ENCODE assay signal across 8 cellular contexts in genomic region chr1:42957880-42958487, GRCh38. TPM values are rescaled to one million over a fixed set of nuclear protein-coding genes. Genes with fewer than 3 reads are reported as not detected.
DNase-seq lines count a peak whose midpoint lies in the region; ATAC-seq and TF ChIP-seq lines count a peak whose summit lies in the region.

No MANE protein-coding gene starts in this region.

- 3% methylated on average over 72 of the region's 72 CpGs for WGBS in liver

- H3K27ac ChIP-seq in colonic mucosa (peak overlapping the region; percentile 90), liver (ENCODE audit: low read depth in 1 of 2, low read length in 2 of 2) (no peak overlapping the region)

- intact Hi-C loops in colonic mucosa (cut with DNase I), result no loop called here

- peak; percentile 53 for ATAC-seq in HG02642 (IDR thresholded peaks at IDR 0.05; ENCODE audit: poor library complexity, unreplicated experiment)

- no peak for TF ChIP-seq CTCF in colonic mucosa (IDR thresholded peaks at IDR 0.05)
- TF ChIP-seq CTCF in liver (IDR thresholded peaks at IDR 0.05; ENCODE audit: low read depth, low read length, missing input control), result no peak

- H3K4me1 ChIP-seq in colonic mucosa (peaks cover 2% of the 10 kb centered on the region), liver (ENCODE audit: control insufficient read depth in 4 of 4, insufficient read depth in 4 of 4, low read length in 3 of 4) (peaks cover 0 to 18% (median 6%) of the 10 kb centered on the region in 4 donors)

- H3K36me3 ChIP-seq in colonic mucosa (no peaks in the 10 kb centered on the region), liver (ENCODE audit: control insufficient read depth in 4 of 4, insufficient read depth in 3 of 4, low read depth in 1 of 4, low read length in 3 of 4) (no peaks in the 10 kb centered on the region)

- H3K9me3 ChIP-seq in colonic mucosa (no peaks in the 10 kb centered on the region), liver (ENCODE audit: control insufficient read depth in 4 of 4, low read length in 3 of 4) (no peaks in the 10 kb centered on the region)

- peak overlapping the region; percentile 92 for H3K4me3 ChIP-seq in colonic mucosa
- peak overlapping the region; percentile 43 to 77 (median 76) for H3K4me3 ChIP-seq in liver (ENCODE audit: low read depth in 1 of 3, low read length in 3 of 3)

- TF ChIP-seq RAD21 in liver (IDR thresholded peaks at IDR 0.05), result no peak

- H3K27me3 ChIP-seq in colonic mucosa (no peaks in the 10 kb centered on the region), liver (ENCODE audit: control insufficient read depth in 4 of 4, insufficient read depth in 4 of 4, low read length in 3 of 4) (peaks cover 0 to 3% (median 0%) of the 10 kb centered on the region in 4 donors)

- H3K9ac ChIP-seq in colonic mucosa (ENCODE audit: low read depth in 2 of 2, low read length in 2 of 2) (peak overlapping the region; percentile 92), liver (ENCODE audit: low read depth in 1 of 2, low read length in 2 of 2) (peak overlapping the region in 1 of 2 donors; percentile 39)

- peak; percentile 50 for DNase-seq in NCI-H2107 (lab: John Stamatoyannopoulos, UW)
- no peak for DNase-seq in NCI-H2107 treated with DMSO at 0.1 percent for 48 hours (lab: John Stamatoyannopoulos, UW; ENCODE audit: unreplicated experiment)
- peak; percentile 57 for DNase-seq in NCI-H1105 treated with DMSO at 0.1 percent for 48 hours (lab: John Stamatoyannopoulos, UW)
- peak; percentile 42 to 66 for DNase-seq in activated CD4-positive, alpha-beta T cell treated with anti-CD3 and anti-CD28 coated beads for 24 hours (ENCODE audit: low read depth in 2 of 2)
- no peak for DNase-seq in colonic mucosa
- peak; percentile 73 for DNase-seq in stimulated activated CD4-positive, alpha-beta T cell treated with anti-CD3 and anti-CD28 coated beads, Interleukin-4, amount 100 ng/mL, for 1 hour

TF ChIP-seq in liver, 16 proteins besides CTCF, POLR2A, EP300 and RAD21:
- TF ChIP-seq GABPA (IDR thresholded peaks at IDR 0.05 in 1 of 2, conservative IDR thresholded peaks at IDR 0.05 in 1 of 2) (no peak), EGR1 (IDR thresholded peaks at IDR 0.05; ENCODE audit: low read depth in 2 of 2) (peak in 1 of 2 donors; percentile 20), FOXA1 (IDR thresholded peaks at IDR 0.05) (no peak), HNF4G (IDR thresholded peaks at IDR 0.05) (no peak), TAF1 (conservative IDR thresholded peaks at IDR 0.05) (no peak), NR2F2 (IDR thresholded peaks at IDR 0.05) (no peak)

RNA-seq across cellular contexts. Expression of gene SLC2A1, which starts 0.7 kb away (rescaled TPM):
- total RNA-seq in colonic mucosa, result 100 to 1,000 TPM in 1 of 2 donors, 10 to 100 TPM in 1; 71.6 to 150 TPM
- total RNA-seq in liver, result 100 to 1,000 TPM in 1 of 2 donors, 1 to 10 TPM in 1; 3.4 to 675 TPM
- 1 to 10 TPM; 1.1 to 2.5 TPM for polyA plus RNA-seq in liver

Comparison
In these comparisons a context has a peak if more than half of its experiments do, and no peak if none do; other contexts are left out.
1. DNase-seq: peak in NCI-H2107 (single experiment), NCI-H1105 treated with DMSO at 0.1 percent for 48 hours (single experiment), activated CD4-positive, alpha-beta T cell treated with anti-CD3 and anti-CD28 coated beads for 24 hours (2 of 2) and stimulated activated CD4-positive, alpha-beta T cell treated with anti-CD3 and anti-CD28 coated beads, Interleukin-4, amount 100 ng/mL, for 1 hour (single experiment); none in NCI-H2107 treated with DMSO at 0.1 percent for 48 hours (single experiment) and colonic mucosa (single experiment).